Comparison of ENCODE assay signal across 8 cellular contexts in the genomic region with DNA sequence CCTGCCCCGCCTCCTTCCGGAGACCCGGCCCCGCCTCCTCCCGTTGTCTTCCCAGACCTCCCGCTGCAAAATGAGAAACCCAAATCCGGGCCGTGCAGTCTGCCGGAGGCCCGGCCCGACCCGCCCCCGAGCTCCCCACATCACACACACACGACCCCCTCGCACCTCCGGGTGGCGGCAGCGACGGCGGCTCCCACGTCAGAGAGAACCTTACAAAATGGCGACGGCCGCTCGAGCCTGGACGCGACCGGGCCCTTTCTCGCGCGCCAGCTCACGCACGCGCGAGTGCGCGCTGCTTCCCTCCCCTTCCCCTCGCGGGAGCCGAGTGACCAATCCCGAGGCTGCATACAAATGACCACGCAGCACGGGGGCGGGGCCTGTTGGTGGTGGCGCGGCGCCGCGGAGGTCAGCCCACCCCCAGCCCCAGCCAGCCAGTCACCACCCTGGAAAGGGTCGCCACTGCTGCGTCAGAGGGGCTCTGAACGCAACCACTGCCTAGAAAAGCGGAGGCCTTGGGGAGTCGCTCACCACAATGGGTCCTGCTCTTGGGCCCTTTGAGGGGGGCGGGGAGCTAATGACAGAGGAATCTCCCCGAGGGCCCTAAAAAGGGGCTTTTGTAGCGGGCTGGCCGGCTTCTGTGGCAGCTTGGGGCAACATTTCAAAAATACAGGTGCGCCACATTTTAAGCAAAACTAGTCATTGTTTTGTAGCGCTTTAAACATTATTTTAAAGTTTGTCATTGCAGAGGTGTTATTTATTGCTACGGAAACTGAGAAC. TPM values are rescaled to one million over a fixed set of nuclear protein-coding genes. Genes with fewer than 3 reads are reported as not detected.
A peak's percentile ranks its signal among the peaks of the same experiment; 100 is the strongest.
DNase-seq lines count a peak whose midpoint lies in the region; ATAC-seq and TF ChIP-seq lines count a peak whose summit lies in the region.

A gene with protein sequence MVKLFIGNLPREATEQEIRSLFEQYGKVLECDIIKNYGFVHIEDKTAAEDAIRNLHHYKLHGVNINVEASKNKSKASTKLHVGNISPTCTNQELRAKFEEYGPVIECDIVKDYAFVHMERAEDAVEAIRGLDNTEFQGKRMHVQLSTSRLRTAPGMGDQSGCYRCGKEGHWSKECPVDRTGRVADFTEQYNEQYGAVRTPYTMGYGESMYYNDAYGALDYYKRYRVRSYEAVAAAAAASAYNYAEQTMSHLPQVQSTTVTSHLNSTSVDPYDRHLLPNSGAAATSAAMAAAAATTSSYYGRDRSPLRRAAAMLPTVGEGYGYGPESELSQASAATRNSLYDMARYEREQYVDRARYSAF (minus strand): TSS at position 289 of the 777 bp plus-strand sequence. CDS start 808 bp downstream, outside the sequence.

- H3K36me3 Mint-ChIP-seq in GM23338 (ENCODE audit: low read depth), result peaks cover 22% of the 10 kb centered on the region
- H3K36me3 Mint-ChIP-seq in activated T-cell treated with anti-CD3 and anti-CD28 coated beads, Interleukin-2, amount 50 U/mL, for 72 hours (ENCODE audit: insufficient read depth in 2 of 2), result no peaks in the 10 kb centered on the region

- 0 to 2% methylated on average over 8 to 9 of the region's 61 CpGs for WGBS in esophagus squamous epithelium, 2 donors

- peaks cover 16% of the 10 kb centered on the region for H3F3A ChIP-seq in DOHH2 (ENCODE audit: control insufficient read depth, insufficient read depth)
- peaks cover 8% of the 10 kb centered on the region; the same call in 1 of the 2 replicates for H3F3A ChIP-seq in GM23338 (replicated peaks; ENCODE audit: low read depth)

- peak within 1 kb of the TSS; percentile 95 for H3K4me3 Mint-ChIP-seq in GM23338
- H3K4me3 Mint-ChIP-seq in activated T-cell treated with anti-CD3 and anti-CD28 coated beads, Interleukin-2, amount 50 U/mL, for 72 hours, result peak within 1 kb of the TSS; percentile 91

- H3K79me2 ChIP-seq in DOHH2 (ENCODE audit: control insufficient read depth, low read length) (peaks cover 46% of the 10 kb centered on the region), GM23338 (replicated peaks; ENCODE audit: insufficient read depth) (peaks cover 44% of the 10 kb centered on the region)

- TF ChIP-seq CTCF in DOHH2 (IDR thresholded peaks at IDR 0.05; ENCODE audit: low read depth, low read length, poor library complexity, severe bottlenecking), result no peak
- TF ChIP-seq CTCF in GM23338 (conservative IDR thresholded peaks at IDR 0.05; ENCODE audit: low read depth in 2 of 2), result no peak
- TF ChIP-seq CTCF in esophagus squamous epithelium (IDR thresholded peaks at IDR 0.05), result peak in 1 of 6 experiments; percentile 13

- peak; percentile 92 for ATAC-seq in GM23338
- ATAC-seq in activated T-cell treated with anti-CD3 and anti-CD28 coated beads, Interleukin-2, amount 50 U/mL, for 72 hours (replicated peaks in 1 of 2), result peak; percentile 92 to 94

- no peaks in the 10 kb centered on the region; the same call in 2 of the 3 replicates for H3K9me3 Mint-ChIP-seq in GM23338
- no peaks in the 10 kb centered on the region for H3K9me3 Mint-ChIP-seq in activated T-cell treated with anti-CD3 and anti-CD28 coated beads, Interleukin-2, amount 50 U/mL, for 72 hours

- H3K4me1 Mint-ChIP-seq in GM23338, result peaks cover 24% of the 10 kb centered on the region
- peaks cover 35% of the 10 kb centered on the region for H3K4me1 Mint-ChIP-seq in activated T-cell treated with anti-CD3 and anti-CD28 coated beads, Interleukin-2, amount 50 U/mL, for 72 hours (ENCODE audit: low read depth)

- peak in 3 of 4 donors; percentile 7 to 77 (median 59) for TF ChIP-seq POLR2A in esophagus squamous epithelium (IDR thresholded peaks at IDR 0.05)

- H4K20me1 ChIP-seq in DOHH2 (ENCODE audit: control insufficient read depth, insufficient read depth, low read depth, low read length) (no peaks in the 10 kb centered on the region), GM23338 (replicated peaks; ENCODE audit: insufficient read depth) (peaks cover 15% of the 10 kb centered on the region)

- intact Hi-C loops in esophagus squamous epithelium (cut with DNase I), result loop anchor here (5.0 kb wide), 2 partner anchors 60 to 95 kb away; a partner anchor contains a TSS

- DNase-seq in GM23338 (ENCODE audit: low spot score) (peak; percentile 98), Kasumi-1 (lab: John Stamatoyannopoulos, UW) (peak; percentile 91 to 93), RKO (ENCODE audit: low spot score) (peak; percentile 94), esophagus squamous epithelium (lab: John Stamatoyannopoulos, UW) (peak; percentile 81), myocyte (ENCODE audit: low read depth) (peak; percentile 97)
- DNase-seq in activated T-cell treated with anti-CD3 and anti-CD28 coated beads, Interleukin-2, amount 50 U/mL, for 72 hours, result peak; percentile 97 to 98
- DNase-seq in stimulated activated CD8-positive, alpha-beta memory T cell treated with anti-CD3 and anti-CD28 coated beads, Interleukin-7, amount 100 ng/mL, for 4 hours (ENCODE audit: low read depth in 2 of 2), result peak; percentile 84 to 92

- H3K4me1 ChIP-seq in DOHH2 (ENCODE audit: control insufficient read depth, low read length) (peaks cover 44% of the 10 kb centered on the region), GM23338 (ENCODE audit: insufficient read depth) (peaks cover 24% of the 10 kb centered on the region), esophagus squamous epithelium (peaks cover 5 to 57% (median 32%) of the 10 kb centered on the region in 3 donors)

- H3K27me3 Mint-ChIP-seq in GM23338 (ENCODE audit: insufficient read depth, low read depth, poor library complexity), result peaks cover 13% of the 10 kb centered on the region
- no peaks in the 10 kb centered on the region for H3K27me3 Mint-ChIP-seq in activated T-cell treated with anti-CD3 and anti-CD28 coated beads, Interleukin-2, amount 50 U/mL, for 72 hours (ENCODE audit: low read depth)

- peak within 1 kb of the TSS; percentile 83 for H3K4me3 ChIP-seq in DOHH2 (ENCODE audit: low read length)
- H3K4me3 ChIP-seq in GM23338, result peak within 1 kb of the TSS; percentile 65
- H3K4me3 ChIP-seq in esophagus squamous epithelium, result peak within 1 kb of the TSS; percentile 67 to 83 (median 72)

- H2AFZ ChIP-seq in GM23338, result peak within 1 kb of the TSS; percentile 78

- H3K27me3 ChIP-seq in DOHH2 (ENCODE audit: control insufficient read depth, low read length), result no peaks in the 10 kb centered on the region
- H3K27me3 ChIP-seq in GM23338 (ENCODE audit: insufficient read depth), result no peaks in the 10 kb centered on the region
- no peaks in the 10 kb centered on the region for H3K27me3 ChIP-seq in esophagus squamous epithelium

- peak within 1 kb of the TSS; percentile 88 for H3K27ac ChIP-seq in DOHH2 (ENCODE audit: low read depth, low read length)
- H3K27ac ChIP-seq in GM23338 (ENCODE audit: low read depth), result peak within 1 kb of the TSS; percentile 98
- H3K27ac ChIP-seq in esophagus squamous epithelium, result peak within 1 kb of the TSS; percentile 93 to 98 (median 94)

- H3K27ac Mint-ChIP-seq in GM23338, result peak within 1 kb of the TSS; percentile 99
- H3K27ac Mint-ChIP-seq in activated T-cell treated with anti-CD3 and anti-CD28 coated beads, Interleukin-2, amount 50 U/mL, for 72 hours, result peak within 1 kb of the TSS; percentile 95

- H3K9me3 ChIP-seq in DOHH2 (ENCODE audit: control insufficient read depth, insufficient read depth, low read length), result no peaks in the 10 kb centered on the region
- H3K9me3 ChIP-seq in esophagus squamous epithelium, result no peaks in the 10 kb centered on the region

- no peaks in the 10 kb centered on the region for H3K9me2 ChIP-seq in DOHH2 (replicated peaks; ENCODE audit: control insufficient read depth, low read length)
- no peaks in the 10 kb centered on the region for H3K9me2 ChIP-seq in GM23338 (ENCODE audit: insufficient read depth)

- H3K4me2 ChIP-seq in DOHH2 (ENCODE audit: low read length) (peak within 1 kb of the TSS; percentile 100), GM23338 (peak within 1 kb of the TSS; percentile 81)

- peaks cover 31% of the 10 kb centered on the region for H3K36me3 ChIP-seq in DOHH2 (ENCODE audit: control insufficient read depth, low read length)
- H3K36me3 ChIP-seq in GM23338 (ENCODE audit: insufficient read depth), result no peaks in the 10 kb centered on the region
- no peaks in the 10 kb centered on the region for H3K36me3 ChIP-seq in esophagus squamous epithelium

TF ChIP-seq in GM23338, 12 proteins besides CTCF, POLR2A, EP300 and RAD21:
- TF ChIP-seq CREB1 (CRISPR knock-in tag; IDR thresholded peaks at IDR 0.05; ENCODE audit: low read depth) (peak; percentile 78), POLR2AphosphoS5 (IDR thresholded peaks at IDR 0.05; ENCODE audit: low read depth) (peak; percentile 81), NANOG (IDR thresholded peaks at IDR 0.05; ENCODE audit: borderline replicate concordance) (no peak), STAT1 (IDR thresholded peaks at IDR 0.05; ENCODE audit: unreplicated experiment) (no peak), ZNF114 (CRISPR knock-in tag; IDR thresholded peaks at IDR 0.05) (no peak)
- TF ChIP-seq, protein P1, sequence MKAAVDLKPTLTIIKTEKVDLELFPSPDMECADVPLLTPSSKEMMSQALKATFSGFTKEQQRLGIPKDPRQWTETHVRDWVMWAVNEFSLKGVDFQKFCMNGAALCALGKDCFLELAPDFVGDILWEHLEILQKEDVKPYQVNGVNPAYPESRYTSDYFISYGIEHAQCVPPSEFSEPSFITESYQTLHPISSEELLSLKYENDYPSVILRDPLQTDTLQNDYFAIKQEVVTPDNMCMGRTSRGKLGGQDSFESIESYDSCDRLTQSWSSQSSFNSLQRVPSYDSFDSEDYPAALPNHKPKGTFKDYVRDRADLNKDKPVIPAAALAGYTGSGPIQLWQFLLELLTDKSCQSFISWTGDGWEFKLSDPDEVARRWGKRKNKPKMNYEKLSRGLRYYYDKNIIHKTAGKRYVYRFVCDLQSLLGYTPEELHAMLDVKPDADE (IDR thresholded peaks at IDR 0.05), result no peak

RNA-seq across cellular contexts. Expression of the gene that starts here (rescaled TPM):
- total RNA-seq in GM23338 (2014; rRNA removed; shearing (Covaris generic)), result 22.9 and 31.0 TPM in 2 replicates
- polyA plus RNA-seq in GM23338 (2016; fragmentation: Nextera tagmentation; extraction: Ambion mirVana), result 21.1 and 28.0 TPM in 2 replicates
- 10 to 100 TPM; 12.5 to 18.4 TPM for total RNA-seq in activated T-cell treated with anti-CD3 and anti-CD28 coated beads, Interleukin-2, amount 50 U/mL, for 72 hours
- total RNA-seq in esophagus squamous epithelium (10 to 100 TPM in 2 of 4 donors, 1 to 10 TPM in 2; 8.4 to 16.4 (median 9.2) TPM), myocyte (21.2 and 22.5 TPM in 2 replicates)
- polyA plus RNA-seq in myocyte (2012), result 26.0 TPM

Comparison
In these comparisons a context has a peak if more than half of its experiments do, and no peak if none do; other contexts are left out.
1. Peak in every context shown above with its lines: DNase-seq, ATAC-seq, H3K4me3 ChIP-seq and H3K27ac ChIP-seq.